In genomic region chr7:74290590-74290950, GRCh38 we compare ENCODE assay signal across 8 cellular contexts. TPM values are rescaled to one million over a fixed set of nuclear protein-coding genes. Genes with fewer than 3 reads are reported as not detected.
DNase-seq lines count a peak whose midpoint lies in the region; ATAC-seq and TF ChIP-seq lines count a peak whose summit lies in the region.

No MANE protein-coding gene starts in this region.

- H3K4me1 Mint-ChIP-seq in CD4-positive, CD25-positive, alpha-beta regulatory T cell = peaks cover 0 to 32% (median 9%) of the 10 kb centered on the region in 4 donors
- peaks cover 41% of the 10 kb centered on the region for H3K4me1 Mint-ChIP-seq in neural crest cell

- H3K27ac Mint-ChIP-seq in CD4-positive, CD25-positive, alpha-beta regulatory T cell = peak overlapping the region in 1 of 3 donors; percentile 42
- H3K27ac Mint-ChIP-seq in neural crest cell (ENCODE audit: unreplicated experiment) = no peak overlapping the region

- no peak for DNase-seq in CD4-positive, CD25-positive, alpha-beta regulatory T cell
- DNase-seq in NCI-H1105 (lab: John Stamatoyannopoulos, UW) (peak; percentile 37), neural crest cell (ENCODE audit: low read depth, low spot score) (no peak), SKM-1 treated with dmso at 0.1 percent for 144 hours (lab: John Stamatoyannopoulos, UW; ENCODE audit: unreplicated experiment) (no peak), middle frontal gyrus (ENCODE audit: extremely low spot score, low spot score) (no peak)
- no peak for DNase-seq in effector memory CD4-positive, alpha-beta T cell

- H3K27me3 ChIP-seq in CD4-positive, CD25-positive, alpha-beta regulatory T cell (ENCODE audit: control insufficient read depth, insufficient read depth, low read length) = no peaks in the 10 kb centered on the region
- no peaks in the 10 kb centered on the region for H3K27me3 ChIP-seq in effector memory CD4-positive, alpha-beta T cell (replicated peaks; ENCODE audit: control insufficient read depth, insufficient read depth, low read length, poor library complexity, severe bottlenecking)

- peaks cover 30% of the 10 kb centered on the region for H3K27me3 Mint-ChIP-seq in CD4-positive, CD25-positive, alpha-beta regulatory T cell
- peaks cover 49% of the 10 kb centered on the region for H3K27me3 Mint-ChIP-seq in neural crest cell (ENCODE audit: low read depth)

- H3K9me3 ChIP-seq in CD4-positive, CD25-positive, alpha-beta regulatory T cell (ENCODE audit: control insufficient read depth in 2 of 2, low read length in 2 of 2) = no peaks in the 10 kb centered on the region
- no peaks in the 10 kb centered on the region for H3K9me3 ChIP-seq in effector memory CD4-positive, alpha-beta T cell (ENCODE audit: control insufficient read depth, low read length)

- no peaks in the 10 kb centered on the region for H3K36me3 Mint-ChIP-seq in CD4-positive, CD25-positive, alpha-beta regulatory T cell
- no peaks in the 10 kb centered on the region for H3K36me3 Mint-ChIP-seq in neural crest cell (ENCODE audit: low read depth)

- ATAC-seq in CD4-positive, CD25-positive, alpha-beta regulatory T cell (ENCODE audit: low read depth in 2 of 2) = no peak
- ATAC-seq in HG03439 (IDR thresholded peaks at IDR 0.05; ENCODE audit: unreplicated experiment) = no peak
- ATAC-seq in HG02981 (IDR thresholded peaks at IDR 0.05; ENCODE audit: unreplicated experiment) = no peak

- H3K27ac ChIP-seq in CD4-positive, CD25-positive, alpha-beta regulatory T cell (ENCODE audit: insufficient read depth, low read length, poor library complexity, severe bottlenecking) = no peak overlapping the region
- H3K27ac ChIP-seq in effector memory CD4-positive, alpha-beta T cell (ENCODE audit: insufficient read depth, low read length, poor library complexity, severe bottlenecking) = no peak overlapping the region

- no peak for TF ChIP-seq CTCF in neural crest cell (conservative IDR thresholded peaks at IDR 0.05)

- H3K4me3 Mint-ChIP-seq in CD4-positive, CD25-positive, alpha-beta regulatory T cell = peak overlapping the region; percentile 64 to 92 (median 78)
- peak overlapping the region; percentile 83 for H3K4me3 Mint-ChIP-seq in neural crest cell

- no peaks in the 10 kb centered on the region for H3K36me3 ChIP-seq in CD4-positive, CD25-positive, alpha-beta regulatory T cell (ENCODE audit: control insufficient read depth, insufficient read depth, low read length)
- no peaks in the 10 kb centered on the region for H3K36me3 ChIP-seq in effector memory CD4-positive, alpha-beta T cell (ENCODE audit: control insufficient read depth, insufficient read depth, low read length)

- H3K4me1 ChIP-seq in CD4-positive, CD25-positive, alpha-beta regulatory T cell (ENCODE audit: control insufficient read depth, insufficient read depth, low read length, poor library complexity, severe bottlenecking) = peaks cover 19% of the 10 kb centered on the region
- peaks cover 23% of the 10 kb centered on the region for H3K4me1 ChIP-seq in effector memory CD4-positive, alpha-beta T cell (ENCODE audit: control insufficient read depth, insufficient read depth, low read length, poor library complexity, severe bottlenecking)

- no peak overlapping the region for H3K4me3 ChIP-seq in CD4-positive, CD25-positive, alpha-beta regulatory T cell (ENCODE audit: low read depth, low read length)
- peak overlapping the region; percentile 68 for H3K4me3 ChIP-seq in effector memory CD4-positive, alpha-beta T cell (ENCODE audit: insufficient read depth, low read depth, low read length, poor library complexity, severe bottlenecking)

- peaks cover 0 to 2% (median 0%) of the 10 kb centered on the region in 7 donors for H3K9me3 Mint-ChIP-seq in CD4-positive, CD25-positive, alpha-beta regulatory T cell
- H3K9me3 Mint-ChIP-seq in neural crest cell = no peaks in the 10 kb centered on the region

RNA-seq across cellular contexts. Expression of gene CLIP2, which starts 1.4 kb away (rescaled TPM):
- total RNA-seq in CD4-positive, CD25-positive, alpha-beta regulatory T cell = 2.9 TPM
- under 1 TPM; 0.09 to 0.38 (median 0.21) TPM for polyA plus RNA-seq in CD4-positive, CD25-positive, alpha-beta regulatory T cell
- total RNA-seq in neural crest cell = 24.0 and 26.5 TPM in 2 replicates

RNA-seq across cellular contexts. Expression of gene RFC2, which starts 36.4 kb away (rescaled TPM):
- 15.8 TPM for total RNA-seq in CD4-positive, CD25-positive, alpha-beta regulatory T cell
- 10 to 100 TPM; 26.4 to 33.8 (median 27.5) TPM for polyA plus RNA-seq in CD4-positive, CD25-positive, alpha-beta regulatory T cell
- total RNA-seq in neural crest cell = 77.0 and 80.4 TPM in 2 replicates
